In the genomic region with DNA sequence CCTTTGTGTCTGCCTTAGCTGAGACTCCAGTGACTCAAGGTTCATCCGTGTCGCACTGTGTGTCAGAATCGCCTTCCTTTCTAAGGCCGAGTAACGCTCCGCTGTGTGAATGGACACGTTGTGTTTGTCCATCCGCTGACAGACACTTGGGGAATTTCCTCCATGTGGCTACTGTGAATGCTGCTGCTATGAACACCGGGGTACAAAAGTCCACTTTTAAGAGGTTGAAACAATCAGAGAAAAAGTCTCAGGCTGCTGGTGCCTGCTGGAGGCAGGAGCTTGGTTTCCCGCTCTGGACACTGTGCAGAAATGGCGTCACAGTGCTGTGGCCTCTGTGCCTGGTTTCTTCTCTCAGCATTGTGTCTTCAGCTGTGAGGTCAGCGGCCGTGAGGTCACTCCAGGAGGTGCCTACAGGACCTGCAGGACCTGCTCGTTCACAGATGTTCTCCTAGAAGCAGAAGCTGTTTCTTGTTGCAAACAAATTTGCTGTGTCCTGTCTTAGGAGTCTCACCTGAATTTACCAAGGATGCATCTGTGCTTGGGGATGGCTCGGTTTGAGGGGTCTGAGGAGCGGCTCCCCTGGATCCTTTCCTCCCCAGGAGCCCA, we compare ENCODE assay signal across 1 cellular context.
A peak's percentile ranks its signal among the peaks of the same experiment; 100 is the strongest.
TF ChIP-seq lines count a peak whose summit lies in the region.

No MANE protein-coding gene starts in this region.

TF ChIP-seq in HepG2, 621 proteins besides CTCF, POLR2A, EP300 and RAD21 (continued from another document and continues in another):
- TF ChIP-seq ARID3A (IDR thresholded peaks at IDR 0.05; ENCODE audit: low read depth, low read length) (no peak), KDM4B (CRISPR knock-in tag; IDR thresholded peaks at IDR 0.05) (no peak), ZNF232 (CRISPR knock-in tag; IDR thresholded peaks at IDR 0.05; ENCODE audit: borderline replicate concordance) (no peak; the same call in 1 of the 2 replicates), GATA4 (IDR thresholded peaks at IDR 0.05; ENCODE audit: borderline replicate concordance, low read depth) (no peak), THYN1 (CRISPR knock-in tag; IDR thresholded peaks at IDR 0.05; ENCODE audit: borderline replicate concordance, low read depth) (no peak), MXI1 (IDR thresholded peaks at IDR 0.05; ENCODE audit: borderline replicate concordance, low read depth, low read length) (peak; percentile 93; the same call in 2 of the 3 replicates), FOXA1 (IDR thresholded peaks at IDR 0.05) (no peak), FOXA1 (CRISPR knock-in tag; IDR thresholded peaks at IDR 0.05) (peak; percentile 28; the same call in 1 of the 2 replicates), EED (CRISPR knock-in tag; IDR thresholded peaks at IDR 0.05) (no peak), THAP9 (CRISPR knock-in tag; IDR thresholded peaks at IDR 0.05; ENCODE audit: borderline replicate concordance) (no peak), ATF1 (CRISPR knock-in tag; IDR thresholded peaks at IDR 0.05) (peak; percentile 64), TBX3 (IDR thresholded peaks at IDR 0.05; ENCODE audit: borderline replicate concordance) (peak; percentile 13; the same call in 1 of the 2 replicates), ZFP37 (CRISPR knock-in tag; IDR thresholded peaks at IDR 0.05; ENCODE audit: borderline replicate concordance) (0 out of 2 replicates have a peak, but pooled peaks have one; percentile 57), ZNF567 (CRISPR knock-in tag; IDR thresholded peaks at IDR 0.05; ENCODE audit: borderline replicate concordance) (no peak), ZNF367 (CRISPR knock-in tag; IDR thresholded peaks at IDR 0.05; ENCODE audit: borderline replicate concordance) (no peak), E2F2 (CRISPR knock-in tag; IDR thresholded peaks at IDR 0.05; ENCODE audit: borderline replicate concordance) (no peak), ZSCAN25 (CRISPR knock-in tag; IDR thresholded peaks at IDR 0.05) (no peak), ZBTB46 (CRISPR knock-in tag; IDR thresholded peaks at IDR 0.05; ENCODE audit: borderline replicate concordance) (no peak), PHF5A (CRISPR knock-in tag; IDR thresholded peaks at IDR 0.05; ENCODE audit: low read depth, unreplicated experiment) (no peak), MXD4 (CRISPR knock-in tag; IDR thresholded peaks at IDR 0.05) (peak; percentile 63; the same call in 1 of the 2 replicates), JARID2 (CRISPR knock-in tag; IDR thresholded peaks at IDR 0.05; ENCODE audit: insufficient replicate concordance) (no peak), ZNF547 (CRISPR knock-in tag; IDR thresholded peaks at IDR 0.05) (no peak), HMG20B (CRISPR knock-in tag; conservative IDR thresholded peaks at IDR 0.05) (no peak), AHDC1 (CRISPR knock-in tag; IDR thresholded peaks at IDR 0.05; ENCODE audit: borderline replicate concordance) (peak; percentile 57; the same call in 1 of the 2 replicates), ZNF670 (CRISPR knock-in tag; IDR thresholded peaks at IDR 0.05; ENCODE audit: borderline replicate concordance) (peak; percentile 79; the same call in 1 of the 2 replicates), MYNN (CRISPR knock-in tag; IDR thresholded peaks at IDR 0.05; ENCODE audit: low read depth) (no peak), GFI1 (CRISPR knock-in tag; IDR thresholded peaks at IDR 0.05; ENCODE audit: borderline replicate concordance) (no peak), ZNF788 (CRISPR knock-in tag; IDR thresholded peaks at IDR 0.05; ENCODE audit: borderline replicate concordance) (peak; percentile 61; the same call in 1 of the 2 replicates)
- TF ChIP-seq, protein P1, sequence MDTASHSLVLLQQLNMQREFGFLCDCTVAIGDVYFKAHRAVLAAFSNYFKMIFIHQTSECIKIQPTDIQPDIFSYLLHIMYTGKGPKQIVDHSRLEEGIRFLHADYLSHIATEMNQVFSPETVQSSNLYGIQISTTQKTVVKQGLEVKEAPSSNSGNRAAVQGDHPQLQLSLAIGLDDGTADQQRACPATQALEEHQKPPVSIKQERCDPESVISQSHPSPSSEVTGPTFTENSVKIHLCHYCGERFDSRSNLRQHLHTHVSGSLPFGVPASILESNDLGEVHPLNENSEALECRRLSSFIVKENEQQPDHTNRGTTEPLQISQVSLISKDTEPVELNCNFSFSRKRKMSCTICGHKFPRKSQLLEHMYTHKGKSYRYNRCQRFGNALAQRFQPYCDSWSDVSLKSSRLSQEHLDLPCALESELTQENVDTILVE (CRISPR knock-in tag; IDR thresholded peaks at IDR 0.05): peak; percentile 69
- TF ChIP-seq, protein P2, sequence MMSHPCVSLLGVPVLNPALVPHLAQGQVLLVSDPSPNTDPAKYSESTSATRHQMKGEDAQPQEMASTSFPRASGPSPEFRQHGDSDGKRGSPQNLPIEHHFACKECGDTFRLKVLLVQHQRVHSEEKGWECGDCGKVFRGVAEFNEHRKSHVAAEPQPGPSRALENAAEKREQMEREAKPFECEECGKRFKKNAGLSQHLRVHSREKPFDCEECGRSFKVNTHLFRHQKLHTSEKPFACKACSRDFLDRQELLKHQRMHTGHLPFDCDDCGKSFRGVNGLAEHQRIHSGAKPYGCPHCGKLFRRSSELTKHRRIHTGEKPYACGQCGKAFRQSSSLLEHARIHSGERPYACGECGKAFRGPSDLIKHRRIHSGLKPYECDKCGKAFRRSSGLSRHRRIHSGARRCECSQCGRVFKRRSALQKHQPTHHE (CRISPR knock-in tag; IDR thresholded peaks at IDR 0.05; ENCODE audit: borderline replicate concordance): 0 out of 2 replicates have a peak, but pooled peaks have one; percentile 38
- TF ChIP-seq, protein P3, sequence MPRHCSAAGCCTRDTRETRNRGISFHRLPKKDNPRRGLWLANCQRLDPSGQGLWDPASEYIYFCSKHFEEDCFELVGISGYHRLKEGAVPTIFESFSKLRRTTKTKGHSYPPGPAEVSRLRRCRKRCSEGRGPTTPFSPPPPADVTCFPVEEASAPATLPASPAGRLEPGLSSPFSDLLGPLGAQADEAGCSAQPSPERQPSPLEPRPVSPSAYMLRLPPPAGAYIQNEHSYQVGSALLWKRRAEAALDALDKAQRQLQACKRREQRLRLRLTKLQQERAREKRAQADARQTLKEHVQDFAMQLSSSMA (CRISPR knock-in tag; IDR thresholded peaks at IDR 0.05): no peak
- TF ChIP-seq, protein P4, sequence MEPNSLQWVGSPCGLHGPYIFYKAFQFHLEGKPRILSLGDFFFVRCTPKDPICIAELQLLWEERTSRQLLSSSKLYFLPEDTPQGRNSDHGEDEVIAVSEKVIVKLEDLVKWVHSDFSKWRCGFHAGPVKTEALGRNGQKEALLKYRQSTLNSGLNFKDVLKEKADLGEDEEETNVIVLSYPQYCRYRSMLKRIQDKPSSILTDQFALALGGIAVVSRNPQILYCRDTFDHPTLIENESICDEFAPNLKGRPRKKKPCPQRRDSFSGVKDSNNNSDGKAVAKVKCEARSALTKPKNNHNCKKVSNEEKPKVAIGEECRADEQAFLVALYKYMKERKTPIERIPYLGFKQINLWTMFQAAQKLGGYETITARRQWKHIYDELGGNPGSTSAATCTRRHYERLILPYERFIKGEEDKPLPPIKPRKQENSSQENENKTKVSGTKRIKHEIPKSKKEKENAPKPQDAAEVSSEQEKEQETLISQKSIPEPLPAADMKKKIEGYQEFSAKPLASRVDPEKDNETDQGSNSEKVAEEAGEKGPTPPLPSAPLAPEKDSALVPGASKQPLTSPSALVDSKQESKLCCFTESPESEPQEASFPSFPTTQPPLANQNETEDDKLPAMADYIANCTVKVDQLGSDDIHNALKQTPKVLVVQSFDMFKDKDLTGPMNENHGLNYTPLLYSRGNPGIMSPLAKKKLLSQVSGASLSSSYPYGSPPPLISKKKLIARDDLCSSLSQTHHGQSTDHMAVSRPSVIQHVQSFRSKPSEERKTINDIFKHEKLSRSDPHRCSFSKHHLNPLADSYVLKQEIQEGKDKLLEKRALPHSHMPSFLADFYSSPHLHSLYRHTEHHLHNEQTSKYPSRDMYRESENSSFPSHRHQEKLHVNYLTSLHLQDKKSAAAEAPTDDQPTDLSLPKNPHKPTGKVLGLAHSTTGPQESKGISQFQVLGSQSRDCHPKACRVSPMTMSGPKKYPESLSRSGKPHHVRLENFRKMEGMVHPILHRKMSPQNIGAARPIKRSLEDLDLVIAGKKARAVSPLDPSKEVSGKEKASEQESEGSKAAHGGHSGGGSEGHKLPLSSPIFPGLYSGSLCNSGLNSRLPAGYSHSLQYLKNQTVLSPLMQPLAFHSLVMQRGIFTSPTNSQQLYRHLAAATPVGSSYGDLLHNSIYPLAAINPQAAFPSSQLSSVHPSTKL (CRISPR knock-in tag; IDR thresholded peaks at IDR 0.05): peak; percentile 82
